Comparison of ENCODE assay signal across 8 cellular contexts in the genomic region with DNA sequence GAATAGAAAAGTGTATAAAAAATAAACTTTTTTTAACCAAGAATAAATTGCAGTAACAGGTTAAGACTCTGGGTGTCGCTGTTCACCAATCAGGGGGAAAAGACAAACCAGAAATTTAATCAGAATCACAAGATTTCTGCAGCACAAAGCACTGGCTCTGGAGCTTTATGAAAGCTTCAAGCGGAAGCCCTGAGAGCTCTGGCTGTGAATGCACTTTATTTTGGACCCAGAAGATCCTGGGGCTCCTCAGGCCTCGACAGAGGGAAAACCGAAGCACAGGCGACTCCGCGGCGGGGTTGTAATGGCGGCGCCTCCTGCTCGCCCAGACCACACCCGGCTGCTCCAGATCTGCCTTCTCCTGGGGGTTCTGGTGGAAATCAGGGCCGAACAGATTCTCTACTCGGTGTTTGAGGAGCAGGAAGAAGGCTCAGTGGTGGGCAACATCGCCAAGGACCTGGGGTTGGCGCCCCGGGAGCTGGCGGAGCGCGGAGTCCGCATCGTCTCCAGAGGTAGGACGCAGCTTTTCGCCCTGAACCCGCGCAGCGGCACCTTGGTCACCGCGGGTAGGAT. TPM values are rescaled to one million over a fixed set of nuclear protein-coding genes. Genes with fewer than 3 reads are reported as not detected.
DNase-seq lines count a peak whose midpoint lies in the region; TF ChIP-seq lines count a peak whose summit lies in the region.

TSS of gene PCDHGA4 (plus strand) at position 122 of the 570 bp plus-strand sequence. CDS start at position 209, 87 bp downstream.

- peaks cover 1% of the 10 kb centered on the region for H3K36me3 Mint-ChIP-seq in T-helper 2 cell treated with Interferon-gamma antibody and Interleukin-4, amounts not matched to agents 5 μg/mL and 100 μg/mL, for 36 hours (ENCODE audit: low read depth)

- H3K9me3 Mint-ChIP-seq in T-helper 2 cell treated with Interferon-gamma antibody and Interleukin-4, amounts not matched to agents 5 μg/mL and 100 μg/mL, for 36 hours = peaks cover 21% of the 10 kb centered on the region

- H3K4me3 Mint-ChIP-seq in T-helper 2 cell treated with Interferon-gamma antibody and Interleukin-4, amounts not matched to agents 5 μg/mL and 100 μg/mL, for 36 hours = peak within 1 kb of the TSS; percentile 61

- H3K27ac ChIP-seq in Peyer's patch (no peak within 1 kb of the TSS), fibroblast of lung (ENCODE audit: insufficient read depth, low read length) (no peak within 1 kb of the TSS), stomach smooth muscle (ENCODE audit: low read length) (no peak within 1 kb of the TSS)

- H2AFZ ChIP-seq in fibroblast of lung (ENCODE audit: low read length) = no peak within 1 kb of the TSS

- H3K36me3 ChIP-seq in Peyer's patch = no peaks in the 10 kb centered on the region
- H3K36me3 ChIP-seq in fibroblast of lung (ENCODE audit: control insufficient read depth, insufficient read depth, low read length) = no peaks in the 10 kb centered on the region
- peaks cover 0 to 2% of the 10 kb centered on the region in 2 donors for H3K36me3 ChIP-seq in stomach smooth muscle (ENCODE audit: control insufficient read depth in 2 of 2, insufficient read depth in 2 of 2, low read length in 2 of 2)

- peak in 4 of 6 experiments; percentile 3 to 25 (median 8) for TF ChIP-seq CTCF in Peyer's patch (IDR thresholded peaks at IDR 0.05)
- TF ChIP-seq CTCF in fibroblast of lung (conservative IDR thresholded peaks at IDR 0.05 in 1 of 2, IDR thresholded peaks at IDR 0.05 in 1 of 2; ENCODE audit: low read depth in 1 of 2, low read length in 2 of 2) = peak; percentile 36 to 50

- H3K4me3 ChIP-seq in Peyer's patch = peak within 1 kb of the TSS in 2 of 4 donors; percentile 30 to 32
- peak within 1 kb of the TSS; percentile 23 to 51 (median 42) for H3K4me3 ChIP-seq in fibroblast of lung (replicated peaks in 1 of 4; ENCODE audit: control extremely low read depth in 1 of 4, insufficient read depth in 1 of 4, low read depth in 3 of 4, low read length in 4 of 4)
- peak within 1 kb of the TSS; percentile 42 to 70 for H3K4me3 ChIP-seq in stomach smooth muscle (ENCODE audit: low read length in 2 of 2)

- no peak within 1 kb of the TSS for H3K27ac Mint-ChIP-seq in T-helper 2 cell treated with Interferon-gamma antibody and Interleukin-4, amounts not matched to agents 5 μg/mL and 100 μg/mL, for 36 hours

- no peaks in the 10 kb centered on the region for H3K4me1 ChIP-seq in Peyer's patch
- no peaks in the 10 kb centered on the region for H3K4me1 ChIP-seq in fibroblast of lung (ENCODE audit: control insufficient read depth, extremely low read depth, insufficient read depth, low read length)
- H3K4me1 ChIP-seq in stomach smooth muscle (ENCODE audit: control insufficient read depth, insufficient read depth, low read length) = no peaks in the 10 kb centered on the region

- H3K79me2 ChIP-seq in fibroblast of lung (ENCODE audit: control insufficient read depth, insufficient read depth, low read length) = no peaks in the 10 kb centered on the region

- no peak for DNase-seq in T-helper 2 cell treated with Interferon-gamma antibody and Interleukin-4, amounts not matched to agents 5 μg/mL and 100 μg/mL, for 36 hours (ENCODE audit: low spot score)
- no peak for DNase-seq in T-helper 2 cell
- no peak for DNase-seq in Peyer's patch
- DNase-seq in fibroblast of lung (ENCODE audit: low read depth in 2 of 2) = peak in 1 of 2 donors; percentile 37
- no peak for DNase-seq in NCI-H1092 (lab: John Stamatoyannopoulos, UW)
- no peak for DNase-seq in HK-2 (ENCODE audit: unreplicated experiment)
- no peak for DNase-seq in NCI-H510A treated with DMSO at 0.1 percent for 48 hours (lab: John Stamatoyannopoulos, UW)

- H3K9me3 ChIP-seq in Peyer's patch (peaks cover 0 to 53% (median 7%) of the 10 kb centered on the region in 4 donors), fibroblast of lung (ENCODE audit: control insufficient read depth, insufficient read depth, low read depth, low read length) (no peaks in the 10 kb centered on the region), stomach smooth muscle (ENCODE audit: control insufficient read depth in 2 of 2, low read length in 2 of 2) (peaks cover 35 to 70% of the 10 kb centered on the region in 2 donors)

- no peak for TF ChIP-seq POLR2A in Peyer's patch (IDR thresholded peaks at IDR 0.05)

- H3K4me1 Mint-ChIP-seq in T-helper 2 cell treated with Interferon-gamma antibody and Interleukin-4, amounts not matched to agents 5 μg/mL and 100 μg/mL, for 36 hours (ENCODE audit: low read depth) = peaks cover 4% of the 10 kb centered on the region

- H4K20me1 ChIP-seq in fibroblast of lung (ENCODE audit: control insufficient read depth, extremely low read depth, insufficient read depth, low read length) = no peaks in the 10 kb centered on the region

- H3K9ac ChIP-seq in fibroblast of lung (ENCODE audit: insufficient read depth, low read length) (no peak within 1 kb of the TSS), stomach smooth muscle (ENCODE audit: low read length in 2 of 2) (no peak within 1 kb of the TSS)

- peak within 1 kb of the TSS; percentile 25 for H3K4me2 ChIP-seq in fibroblast of lung (ENCODE audit: extremely low read depth, insufficient read depth, low read length)

- peaks cover 15% of the 10 kb centered on the region for H3K27me3 Mint-ChIP-seq in T-helper 2 cell treated with Interferon-gamma antibody and Interleukin-4, amounts not matched to agents 5 μg/mL and 100 μg/mL, for 36 hours (ENCODE audit: low read depth)

- H3K27me3 ChIP-seq in Peyer's patch (no peaks in the 10 kb centered on the region), fibroblast of lung (ENCODE audit: control insufficient read depth, insufficient read depth, low read length) (peaks cover 10% of the 10 kb centered on the region), stomach smooth muscle (ENCODE audit: control insufficient read depth in 1 of 2, insufficient read depth in 2 of 2, low read length in 2 of 2) (peaks cover 0 to 7% of the 10 kb centered on the region in 2 donors)

RNA-seq across cellular contexts. Expression of gene PCDHGA4, which starts in this region (rescaled TPM):
- 1 to 10 TPM in 2 of 4 donors, under 1 TPM in 2; 0.27 to 3.3 (median 0.81) TPM for total RNA-seq in Peyer's patch
- total RNA-seq in fibroblast of lung = 2.8 and 7.6 TPM in 2 replicates
- polyA plus RNA-seq in fibroblast of lung = 3.1 and 6.4 TPM in 2 replicates
- polyA plus RNA-seq in fibroblast of lung (2012) = 2.0 and 5.4 TPM in 2 replicates
- 7.7 and 15.3 TPM in 2 replicates for polyA minus RNA-seq in fibroblast of lung (ENCODE audit: low replicate concordance)
